ENCODE assay signal across 15 cellular contexts in genomic region chr2:120464448-120464931, GRCh38.
DNase-seq lines count a peak whose midpoint lies in the region; ATAC-seq and TF ChIP-seq lines count a peak whose summit lies in the region.
"Had no signal": no experiment of that assay in that cellular context is flagged by ENCODE, and none has a peak within 500 bp of the region (broad histone marks: within the 10 kb centered on the region; RNA-seq: fewer than 3 reads in every experiment).

No MANE protein-coding gene starts in this region.

- H3K4me2 ChIP-seq in hepatocyte (no peak overlapping the region), osteoblast (ENCODE audit: insufficient read depth, low read length) (no peak overlapping the region)

- whole genome bisulfite sequencing in hepatocyte (ENCODE audit: low lambda C conversion rate, missing lambda C conversion rate), result 68% methylated on average over 12 of the region's 12 CpGs

- no peaks in the 10 kb centered on the region for H3K27me3 Mint-ChIP-seq in activated T-cell treated with anti-CD3 and anti-CD28 coated beads, Interleukin-2, amount 50 U/mL, for 24 hours

- no peak overlapping the region for H2AFZ ChIP-seq in hepatocyte
- H2AFZ ChIP-seq in osteoblast (ENCODE audit: low read length), result peak overlapping the region; percentile 87

- H3K79me2 ChIP-seq in hepatocyte (no peaks in the 10 kb centered on the region), osteoblast (ENCODE audit: insufficient read depth, low read length) (no peaks in the 10 kb centered on the region)

- H3K36me3 Mint-ChIP-seq in activated T-cell treated with anti-CD3 and anti-CD28 coated beads, Interleukin-2, amount 50 U/mL, for 24 hours (ENCODE audit: low read depth), result no peaks in the 10 kb centered on the region
- H3K36me3 Mint-ChIP-seq: CD4-positive, CD25-positive, alpha-beta regulatory T cell had no signal

- H3K27ac ChIP-seq in hepatocyte (peak overlapping the region; percentile 80), osteoblast (ENCODE audit: low read depth, low read length) (peak overlapping the region; percentile 1)

- no peaks in the 10 kb centered on the region for H3K9me2 ChIP-seq in hepatocyte (replicated peaks; ENCODE audit: insufficient read depth)

- H3K36me3 ChIP-seq in hepatocyte (replicated peaks; ENCODE audit: insufficient read depth, low read depth) (no peaks in the 10 kb centered on the region), osteoblast (ENCODE audit: insufficient read depth, low read length) (no peaks in the 10 kb centered on the region)

- H3K9me3 ChIP-seq in hepatocyte (ENCODE audit: low read depth), result no peaks in the 10 kb centered on the region
- no peaks in the 10 kb centered on the region for H3K9me3 ChIP-seq in osteoblast (ENCODE audit: low read depth, low read length)

- H3K9me3 Mint-ChIP-seq in activated T-cell treated with anti-CD3 and anti-CD28 coated beads, Interleukin-2, amount 50 U/mL, for 24 hours, result peaks cover 3% of the 10 kb centered on the region

- TF ChIP-seq CTCF in hepatocyte (IDR thresholded peaks at IDR 0.05; ENCODE audit: poor library complexity) (no peak), osteoblast (IDR thresholded peaks at IDR 0.05; ENCODE audit: extremely low read depth, low read depth, low read length) (no peak)

- H4K20me1 ChIP-seq in hepatocyte (ENCODE audit: insufficient read depth, poor library complexity, severe bottlenecking) (no peaks in the 10 kb centered on the region), osteoblast (ENCODE audit: insufficient read depth, low read length) (no peaks in the 10 kb centered on the region)

- no peak overlapping the region for H3K4me3 ChIP-seq in hepatocyte
- no peak overlapping the region for H3K4me3 ChIP-seq in osteoblast (ENCODE audit: insufficient read depth, low read length)

- no peak overlapping the region for H3K4me3 Mint-ChIP-seq in activated T-cell treated with anti-CD3 and anti-CD28 coated beads, Interleukin-2, amount 50 U/mL, for 24 hours
- H3K4me3 Mint-ChIP-seq: CD4-positive, CD25-positive, alpha-beta regulatory T cell had no signal

- no peaks in the 10 kb centered on the region for H3K4me1 Mint-ChIP-seq in activated T-cell treated with anti-CD3 and anti-CD28 coated beads, Interleukin-2, amount 50 U/mL, for 24 hours (ENCODE audit: low read depth)
- H3K4me1 Mint-ChIP-seq: CD4-positive, CD25-positive, alpha-beta regulatory T cell had no signal

- no peak for ATAC-seq in HG03095 (IDR thresholded peaks at IDR 0.05; ENCODE audit: unreplicated experiment)
- ATAC-seq: PC-3 had no signal

- peak; percentile 5 for DNase-seq in KG1 (lab: John Stamatoyannopoulos, UW)
- no peak for DNase-seq in hepatocyte (ENCODE audit: low spot score)
- DNase-seq in osteoblast (ENCODE audit: insufficient read length, low spot score, missing footprints), result peak; percentile 72
- no peak for DNase-seq in activated T-cell treated with anti-CD3 and anti-CD28 coated beads, Interleukin-2, amount 50 U/mL, for 24 hours
- DNase-seq in CD1c-positive myeloid dendritic cell (ENCODE audit: extremely low spot score), result no peak
- DNase-seq in activated naive CD4-positive, alpha-beta T cell treated with anti-CD3 and anti-CD28 coated beads, Interleukin-2, amount 50 U/mL, for 16 hours, result no peak
- DNase-seq: CD4-positive, CD25-positive, alpha-beta regulatory T cell; COR-L47; NCI-H1048; NCI-H1436; NCI-H2029; NCI-H2171; NCI-H526; PC-3 had no signal

- H3K27ac Mint-ChIP-seq in activated T-cell treated with anti-CD3 and anti-CD28 coated beads, Interleukin-2, amount 50 U/mL, for 24 hours, result no peak overlapping the region
- H3K27ac Mint-ChIP-seq: CD4-positive, CD25-positive, alpha-beta regulatory T cell had no signal

- H3K27me3 ChIP-seq in hepatocyte (no peaks in the 10 kb centered on the region), osteoblast (ENCODE audit: insufficient read depth, low read length) (no peaks in the 10 kb centered on the region)

- H3K4me1 ChIP-seq in hepatocyte (ENCODE audit: insufficient read depth), result peaks cover 30% of the 10 kb centered on the region
- H3K4me1 ChIP-seq in osteoblast (ENCODE audit: insufficient read depth, low read length), result peaks cover 14% of the 10 kb centered on the region

Comparison
In these comparisons a context has a peak if more than half of its experiments do, and no peak if none do; other contexts are left out.
1. DNase-seq: peak in KG1 (single experiment) and osteoblast (single experiment); none in hepatocyte (single experiment), activated T-cell treated with anti-CD3 and anti-CD28 coated beads, Interleukin-2, amount 50 U/mL, for 24 hours (single experiment), CD1c-positive myeloid dendritic cell (single experiment) and activated naive CD4-positive, alpha-beta T cell treated with anti-CD3 and anti-CD28 coated beads, Interleukin-2, amount 50 U/mL, for 16 hours (single experiment).